Comparison of ENCODE assay signal across 7 cellular contexts in the genomic region with DNA sequence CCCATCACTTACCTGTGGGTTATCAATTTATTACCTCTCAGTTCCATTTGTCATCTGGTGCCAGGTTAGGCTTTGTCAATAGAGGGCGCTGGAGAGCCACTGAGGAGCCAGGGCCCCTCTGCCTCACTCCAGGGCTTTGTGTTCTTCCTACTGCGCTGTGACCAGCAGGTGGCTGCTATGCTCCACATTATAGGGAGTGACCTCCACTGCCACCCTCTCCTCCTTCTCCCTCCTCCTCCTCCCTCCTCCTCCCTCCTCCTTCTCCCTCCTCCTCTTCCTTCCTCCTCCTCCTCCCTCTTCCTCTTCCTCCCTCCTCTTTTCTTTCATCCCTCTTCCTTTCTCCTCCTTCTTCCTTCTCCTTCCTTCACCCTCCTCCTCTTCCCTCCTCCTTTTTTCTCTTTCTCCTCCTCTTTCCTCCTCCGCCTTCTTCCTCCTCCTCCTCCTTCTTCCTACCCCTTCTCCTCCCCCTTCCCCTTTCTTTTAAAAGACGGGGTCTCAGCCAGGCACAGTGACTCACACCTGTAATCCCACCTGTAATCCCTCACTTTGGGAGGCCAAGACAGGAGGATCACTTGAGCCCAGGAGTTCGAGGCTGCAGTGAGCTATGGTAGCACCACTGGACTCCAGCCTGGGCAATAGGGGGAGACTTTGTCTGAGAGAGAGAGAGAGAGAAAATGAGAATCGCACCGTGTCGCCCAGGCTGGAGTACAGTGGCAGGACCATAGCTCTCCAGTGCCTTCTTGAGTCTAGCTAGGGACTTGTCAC.
DNase-seq lines count a peak whose midpoint lies in the region; ATAC-seq and TF ChIP-seq lines count a peak whose summit lies in the region.

No MANE protein-coding gene starts in this region.

- peak; percentile 99 for TF ChIP-seq CTCF in astrocyte of the cerebellum (IDR thresholded peaks at IDR 0.05; ENCODE audit: low read depth, low read length, missing control alignments)

- DNase-seq in NCI-H2081 treated with DMSO at 0.1 percent for 48 hours (lab: John Stamatoyannopoulos, UW) (peak; percentile 35), T-helper 9 cell (peak; percentile 87), astrocyte of the cerebellum (ENCODE audit: low read depth) (peak; percentile 56), hypothalamus (lab: John Stamatoyannopoulos, UW) (peak in 49 of 51 donors; percentile 11 to 88 (median 67))
- peak; percentile 86 for DNase-seq in stimulated activated CD4-positive, alpha-beta T cell treated with anti-CD3 and anti-CD28 coated beads, Interleukin-12 subunit alpha, Interleukin-12 subunit beta, amount 100 ng/mL, for 4 hours

- in situ Hi-C loops in astrocyte of the cerebellum (cut with HindIII; ENCODE audit: low sequenced_read_pairs), result no loop called here

- ATAC-seq in GM18498 (IDR thresholded peaks at IDR 0.05; ENCODE audit: unreplicated experiment) (peak; percentile 80), HG02973 (IDR thresholded peaks at IDR 0.05; ENCODE audit: unreplicated experiment) (peak; percentile 78)

- H3K4me3 ChIP-seq in astrocyte of the cerebellum (ENCODE audit: low read depth, low read length), result no peak overlapping the region

Comparison
In these comparisons a context has a peak if more than half of its experiments do, and no peak if none do; other contexts are left out.
1. DNase-seq: peak in every context shown above with its lines; median percentile 87 in T-helper 9 cell; 86 in stimulated activated CD4-positive, alpha-beta T cell treated with anti-CD3 and anti-CD28 coated beads, Interleukin-12 subunit alpha, Interleukin-12 subunit beta, amount 100 ng/mL, for 4 hours; 67 in hypothalamus; 56 in astrocyte of the cerebellum; 35 in NCI-H2081 treated with DMSO at 0.1 percent for 48 hours.